Comparison of ENCODE assay signal across 9 cellular contexts in genomic region chr6:146905313-146905712, GRCh38.
DNase-seq lines count a peak whose midpoint lies in the region; ATAC-seq, FAIRE-seq and TF ChIP-seq lines count a peak whose summit lies in the region.
"Had no signal": no experiment of that assay in that cellular context is flagged by ENCODE, and none has a peak within 500 bp of the region (broad histone marks: within the 10 kb centered on the region; RNA-seq: fewer than 3 reads in every experiment).

No MANE protein-coding gene starts in this region.

- H2AFZ ChIP-seq in neural progenitor cell (replicated peaks) = no peak overlapping the region

- no peak for FAIRE-seq in pancreas (lab: Jason Lieb, UNC)

- H3K27me3 ChIP-seq in pancreas = no peaks in the 10 kb centered on the region
- H3K27me3 ChIP-seq in neural progenitor cell = no peaks in the 10 kb centered on the region

- H3K4me1 ChIP-seq in pancreas (no peaks in the 10 kb centered on the region), neural progenitor cell (peaks cover 6% of the 10 kb centered on the region)

- H3K9me3 ChIP-seq in pancreas (no peaks in the 10 kb centered on the region), neural progenitor cell (ENCODE audit: low read depth) (no peaks in the 10 kb centered on the region)

- in situ Hi-C loops in T47D (cut with HindIII; ENCODE audit: low pct_unique_long_range_greater_than_20kb, low sequenced_read_pairs) = no loop called here

- H3K36me3 ChIP-seq in pancreas (no peaks in the 10 kb centered on the region), neural progenitor cell (no peaks in the 10 kb centered on the region)

- no peaks in the 10 kb centered on the region for H3K36me3 Mint-ChIP-seq in activated CD4-positive, alpha-beta memory T cell treated with anti-CD3 and anti-CD28 coated beads for 36 hours
- H3K36me3 Mint-ChIP-seq in glutamatergic neuron (ENCODE audit: unreplicated experiment) (no peaks in the 10 kb centered on the region), neural progenitor cell (no peaks in the 10 kb centered on the region)

- DNase-seq in DMS53 (lab: John Stamatoyannopoulos, UW) (peak; percentile 41), NCI-H2029 treated with DMSO at 0.1 percent for 48 hours (lab: John Stamatoyannopoulos, UW) (peak; percentile 64), T47D (ENCODE audit: low read depth in 1 of 2, low spot score in 1 of 2) (peak; percentile 10 to 93), pancreas (peak in 4 of 6 donors; percentile 35 to 48 (median 42)), glutamatergic neuron (no peak), neural progenitor cell (ENCODE audit: low spot score) (no peak)
- DNase-seq in activated CD4-positive, alpha-beta memory T cell treated with anti-CD3 and anti-CD28 coated beads for 36 hours = no peak

- no peaks in the 10 kb centered on the region for H4K20me1 ChIP-seq in neural progenitor cell (ENCODE audit: low read depth)

- H3F3A ChIP-seq in neural progenitor cell (ENCODE audit: low read depth) = no peaks in the 10 kb centered on the region

- H3K4me2 ChIP-seq in neural progenitor cell = no peak overlapping the region

- H3K79me2 ChIP-seq in neural progenitor cell (ENCODE audit: low read depth) = no peaks in the 10 kb centered on the region

- H3K27ac ChIP-seq in pancreas (no peak overlapping the region), neural progenitor cell (no peak overlapping the region)

- no peaks in the 10 kb centered on the region for H3K4me1 Mint-ChIP-seq in activated CD4-positive, alpha-beta memory T cell treated with anti-CD3 and anti-CD28 coated beads for 36 hours (ENCODE audit: low read depth)
- no peaks in the 10 kb centered on the region for H3K4me1 Mint-ChIP-seq in glutamatergic neuron (ENCODE audit: low read depth, unreplicated experiment)
- no peaks in the 10 kb centered on the region for H3K4me1 Mint-ChIP-seq in neural progenitor cell
- H3K4me1 Mint-ChIP-seq: neural crest cell had no signal

- POLR2A ChIA-PET in activated CD4-positive, alpha-beta memory T cell treated with anti-CD3 and anti-CD28 coated beads for 36 hours (lab: Charles Lee) = no interaction called here

- no peaks in the 10 kb centered on the region for H3K27me3 Mint-ChIP-seq in activated CD4-positive, alpha-beta memory T cell treated with anti-CD3 and anti-CD28 coated beads for 36 hours
- H3K27me3 Mint-ChIP-seq in glutamatergic neuron (ENCODE audit: unreplicated experiment) = no peaks in the 10 kb centered on the region
- no peaks in the 10 kb centered on the region for H3K27me3 Mint-ChIP-seq in neural progenitor cell (ENCODE audit: insufficient read depth, low read depth)

- no peak overlapping the region for H3K4me3 ChIP-seq in pancreas
- H3K4me3 ChIP-seq in neural progenitor cell = no peak overlapping the region

- no peak for TF ChIP-seq CTCF in pancreas (IDR thresholded peaks at IDR 0.05)
- TF ChIP-seq CTCF in glutamatergic neuron (IDR thresholded peaks at IDR 0.05; ENCODE audit: partially characterized antibody, unreplicated experiment) = no peak
- TF ChIP-seq CTCF in neural progenitor cell (IDR thresholded peaks at IDR 0.05) = no peak

- CTCF ChIA-PET in activated CD4-positive, alpha-beta memory T cell treated with anti-CD3 and anti-CD28 coated beads for 36 hours (lab: Charles Lee) = interaction anchor here (0.7 kb wide), 1 partner anchor 476 kb away, joined by 3 read pairs; no protein-coding TSS in a partner anchor

- no peaks in the 10 kb centered on the region for H3K9me3 Mint-ChIP-seq in activated CD4-positive, alpha-beta memory T cell treated with anti-CD3 and anti-CD28 coated beads for 36 hours
- no peaks in the 10 kb centered on the region for H3K9me3 Mint-ChIP-seq in glutamatergic neuron (ENCODE audit: unreplicated experiment)
- no peaks in the 10 kb centered on the region for H3K9me3 Mint-ChIP-seq in neural progenitor cell
- H3K9me3 Mint-ChIP-seq: neural crest cell had no signal

- H3K9ac ChIP-seq in neural progenitor cell = no peak overlapping the region

- H3K27ac Mint-ChIP-seq in activated CD4-positive, alpha-beta memory T cell treated with anti-CD3 and anti-CD28 coated beads for 36 hours = no peak overlapping the region
- H3K27ac Mint-ChIP-seq in glutamatergic neuron (ENCODE audit: unreplicated experiment) (no peak overlapping the region), neural progenitor cell (no peak overlapping the region)

- ATAC-seq in pancreas (peak; percentile 48 to 90 (median 80)), GM21528 (IDR thresholded peaks at IDR 0.05; ENCODE audit: low FRiP score, unreplicated experiment) (no peak)

- intact Hi-C loops in pancreas (cut with DNase I) = no loop called here
- intact Hi-C loops in activated CD4-positive, alpha-beta memory T cell treated with anti-CD3 and anti-CD28 coated beads for 36 hours (cut with micrococcal nuclease) = no loop called here

- H3K4me3 Mint-ChIP-seq in activated CD4-positive, alpha-beta memory T cell treated with anti-CD3 and anti-CD28 coated beads for 36 hours = no peak overlapping the region
- no peak overlapping the region for H3K4me3 Mint-ChIP-seq in glutamatergic neuron (ENCODE audit: unreplicated experiment)
- H3K4me3 Mint-ChIP-seq in neural progenitor cell = no peak overlapping the region
- H3K4me3 Mint-ChIP-seq: neural crest cell had no signal

Comparison
In these comparisons a context has a peak if more than half of its experiments do, and no peak if none do; other contexts are left out.
1. DNase-seq: peak in DMS53 (single experiment), NCI-H2029 treated with DMSO at 0.1 percent for 48 hours (single experiment), T47D (2 of 2) and pancreas (4 of 6); none in activated CD4-positive, alpha-beta memory T cell treated with anti-CD3 and anti-CD28 coated beads for 36 hours (single experiment), glutamatergic neuron (single experiment) and neural progenitor cell (single experiment).